8 cellular contexts compared by ENCODE assay signal in genomic region chr19:37506387-37507166, GRCh38. TPM values are rescaled to one million over a fixed set of nuclear protein-coding genes. Genes with fewer than 3 reads are reported as not detected.
DNase-seq lines count a peak whose midpoint lies in the region; ATAC-seq and TF ChIP-seq lines count a peak whose summit lies in the region.

Gene ZNF793 (plus strand): TSS chr19:37506939. CDS start chr19:37523440, 16,501 bp downstream.

- H3K4me3 ChIP-seq in lung, result peak within 1 kb of the TSS; percentile 53

- H3K36me3 ChIP-seq in lung (ENCODE audit: control insufficient read depth in 2 of 2, insufficient read depth in 2 of 2, low read length in 2 of 2), result peaks cover under 1 to 3% of the 10 kb centered on the region in 2 donors

- 0 to 1% methylated on average over 40 of the region's 40 CpGs for WGBS in lung, 2 donors

- no peaks in the 10 kb centered on the region for H3K27me3 Mint-ChIP-seq in activated CD4-positive, alpha-beta memory T cell treated with anti-CD3 and anti-CD28 coated beads for 36 hours

- intact Hi-C loops in activated CD4-positive, alpha-beta memory T cell treated with anti-CD3 and anti-CD28 coated beads for 36 hours (cut with micrococcal nuclease), result loop anchor here (1.0 to 2.0 kb wide), 4 partner anchors 37 to 334 kb away; partner anchors contain the start of genes ZNF527, ZNF540, ZNF570 and ZNF571

- no peak within 1 kb of the TSS for H3K4me3 Mint-ChIP-seq in activated CD4-positive, alpha-beta memory T cell treated with anti-CD3 and anti-CD28 coated beads for 36 hours

- TF ChIP-seq CTCF in lung (IDR thresholded peaks at IDR 0.05; ENCODE audit: control extremely low read depth, extremely low read depth), result no peak

- peaks cover 30% of the 10 kb centered on the region for H3K9me3 Mint-ChIP-seq in activated CD4-positive, alpha-beta memory T cell treated with anti-CD3 and anti-CD28 coated beads for 36 hours

- peak; percentile 64 for ATAC-seq in GM21423 (IDR thresholded peaks at IDR 0.05; ENCODE audit: unreplicated experiment)
- peak; percentile 82 for ATAC-seq in lung (ENCODE audit: insufficient read depth, low FRiP score)
- ATAC-seq in GM19035 (IDR thresholded peaks at IDR 0.05; ENCODE audit: unreplicated experiment), result no peak

- POLR2A ChIA-PET in activated CD4-positive, alpha-beta memory T cell treated with anti-CD3 and anti-CD28 coated beads for 36 hours (lab: Charles Lee), result interaction anchor here (1.0 to 1.9 kb wide), 7 partner anchors 37 to 656 kb away, joined by 3 to 15 read pairs (median 4); partner anchors contain the start of genes ZNF345, ZNF527, ZNF540 and ZNF569

- H3K27ac Mint-ChIP-seq in activated CD4-positive, alpha-beta memory T cell treated with anti-CD3 and anti-CD28 coated beads for 36 hours, result no peak within 1 kb of the TSS

- DNase-seq in AG08396 (ENCODE audit: low spot score), result peak; percentile 74
- DNase-seq in NCI-H2171 treated with DMSO at 0.1 percent for 48 hours (lab: John Stamatoyannopoulos, UW), result peak; percentile 92
- peak; percentile 86 for DNase-seq in activated CD4-positive, alpha-beta memory T cell treated with anti-CD3 and anti-CD28 coated beads for 36 hours
- DNase-seq in effector CD8-positive, alpha-beta T cell (lab: John Stamatoyannopoulos, UW), result peak; percentile 64
- DNase-seq in lung (ENCODE audit: low spot score), result peak; percentile 78
- peak; percentile 73 to 85 for DNase-seq in stimulated activated CD4-positive, alpha-beta T cell treated with anti-CD3 and anti-CD28 coated beads, Interleukin-4, amount 100 ng/mL, for 4 hours

- CTCF ChIA-PET in activated CD4-positive, alpha-beta memory T cell treated with anti-CD3 and anti-CD28 coated beads for 36 hours (lab: Charles Lee), result interaction anchor here (0.8 to 1.6 kb wide), 5 partner anchors 13 to 533 kb away, joined by 3 to 5 read pairs (median 3); partner anchors contain the start of genes ZNF540, ZNF569, ZNF570 and ZNF571

- H3K36me3 Mint-ChIP-seq in activated CD4-positive, alpha-beta memory T cell treated with anti-CD3 and anti-CD28 coated beads for 36 hours, result peaks cover 42% of the 10 kb centered on the region

- H3K9me3 ChIP-seq in lung (ENCODE audit: control insufficient read depth in 2 of 2, insufficient read depth in 1 of 2, low read length in 1 of 2), result peaks cover 0 to 29% of the 10 kb centered on the region in 2 donors

- no peaks in the 10 kb centered on the region for H3K4me1 Mint-ChIP-seq in activated CD4-positive, alpha-beta memory T cell treated with anti-CD3 and anti-CD28 coated beads for 36 hours (ENCODE audit: low read depth)

- H3K4me1 ChIP-seq in lung (ENCODE audit: control insufficient read depth in 2 of 2, insufficient read depth in 2 of 2, low read length in 2 of 2), result peaks cover 2 to 4% of the 10 kb centered on the region in 2 donors

- no peaks in the 10 kb centered on the region for H3K27me3 ChIP-seq in lung (ENCODE audit: control insufficient read depth, insufficient read depth)

- H3K27ac ChIP-seq in lung (ENCODE audit: low read depth in 1 of 2, low read length in 1 of 2), result peak within 1 kb of the TSS; percentile 84 to 97

RNA-seq across cellular contexts. Expression of gene ZNF793, which starts in this region (rescaled TPM):
- total RNA-seq in activated CD4-positive, alpha-beta memory T cell treated with anti-CD3 and anti-CD28 coated beads for 36 hours, result 1 to 10 TPM; 2.4 to 3.4 TPM
- total RNA-seq in lung, result 10 to 100 TPM in 1 of 2 donors, 1 to 10 TPM in 1; 5.3 to 15.8 TPM
- polyA plus RNA-seq in lung, result 1 to 10 TPM; 1.1 to 1.3 TPM
